In the genomic region with DNA sequence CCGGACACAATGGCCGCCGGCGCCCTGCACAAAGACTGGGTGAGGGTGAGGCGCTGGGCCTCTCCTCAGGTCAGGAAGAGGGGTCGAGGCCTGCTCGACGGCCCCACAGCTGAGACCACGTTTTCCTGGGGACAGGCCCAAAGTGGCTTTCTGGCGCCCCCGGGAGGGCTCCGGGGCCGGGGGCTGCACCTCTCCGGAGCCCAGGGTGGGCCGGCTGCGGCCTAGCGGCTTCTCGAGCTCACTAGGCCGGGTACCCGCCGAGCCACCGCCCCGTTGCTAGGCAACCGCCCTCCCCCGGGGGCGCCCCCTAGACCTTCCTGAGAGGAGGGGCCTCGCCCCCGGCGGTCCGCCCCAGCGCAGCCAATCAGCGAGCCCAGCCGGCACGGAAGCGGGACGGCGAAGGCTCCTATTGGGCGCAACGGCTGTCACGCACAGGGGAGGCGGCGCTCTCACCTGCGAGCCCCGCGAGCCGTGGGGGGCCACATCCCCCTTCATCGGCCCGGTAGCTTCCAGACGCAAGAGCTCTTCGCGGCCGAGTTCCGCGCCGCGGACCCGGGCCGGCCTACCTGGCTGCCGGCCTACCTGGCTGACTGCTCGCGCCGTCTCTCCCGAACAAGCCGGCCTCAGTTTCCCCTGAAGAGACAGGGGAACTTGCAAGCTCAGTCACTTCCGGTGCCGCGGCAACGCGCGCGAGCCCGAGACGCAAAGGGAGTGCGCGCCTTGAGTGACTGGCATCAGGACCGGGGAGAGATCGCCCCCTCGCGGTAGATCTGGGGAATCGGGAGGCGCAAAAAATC, we compare ENCODE assay signal across 8 cellular contexts. TPM values are rescaled to one million over a fixed set of nuclear protein-coding genes. Genes with fewer than 3 reads are reported as not detected.
A peak's percentile ranks its signal among the peaks of the same experiment; 100 is the strongest.
DNase-seq lines count a peak whose midpoint lies in the region; ATAC-seq, FAIRE-seq and TF ChIP-seq lines count a peak whose summit lies in the region.

No MANE protein-coding gene starts in this region.

- no peaks in the 10 kb centered on the region for H3K27me3 ChIP-seq in heart right ventricle

- WGBS in adipose tissue, 3 donors = 0 to 1% (median 0%) methylated on average over 65 to 81 of the region's 81 CpGs
- 0 to 1% methylated on average over 75 to 79 of the region's 81 CpGs for WGBS in heart right ventricle, 2 donors

- TF ChIP-seq POLR2A in GM12891 (IDR thresholded peaks at IDR 0.05; ENCODE audit: low read depth, low read length) = peak; percentile 64

- H3K9me3 Mint-ChIP-seq in progenitor cell of endocrine pancreas (ENCODE audit: low read depth) = no peaks in the 10 kb centered on the region

- peak overlapping the region; percentile 64 to 93 (median 81) for H3K4me3 ChIP-seq in heart right ventricle

- no peaks in the 10 kb centered on the region for H3K27me3 Mint-ChIP-seq in progenitor cell of endocrine pancreas

- H3K27ac Mint-ChIP-seq in progenitor cell of endocrine pancreas = peak overlapping the region; percentile 97

- peak; percentile 89 to 95 (median 92) for TF ChIP-seq CTCF in heart right ventricle (IDR thresholded peaks at IDR 0.05)
- peak; percentile 100 for TF ChIP-seq CTCF in progenitor cell of endocrine pancreas (IDR thresholded peaks at IDR 0.05; ENCODE audit: unreplicated experiment)

- H3K27ac ChIP-seq in adipose tissue (ENCODE audit: low read depth, low read length) (peak overlapping the region; percentile 96), heart right ventricle (peak overlapping the region; percentile 96 to 100 (median 99))

- peak overlapping the region; percentile 82 for H3K4me3 Mint-ChIP-seq in progenitor cell of endocrine pancreas (ENCODE audit: low read depth)

- DNase-seq in GM12891 (ENCODE audit: insufficient read length, low spot score) = peak; percentile 98
- DNase-seq in NCI-H1417 (lab: John Stamatoyannopoulos, UW) = peak; percentile 98 to 100 (median 99)
- DNase-seq in SW 1271 (lab: John Stamatoyannopoulos, UW) = peak; percentile 98
- peak; percentile 98 to 99 for DNase-seq in heart right ventricle
- peak; percentile 100 for DNase-seq in progenitor cell of endocrine pancreas (ENCODE audit: low spot score, unreplicated experiment)
- peak; percentile 98 for DNase-seq in ureter (ENCODE audit: low spot score)

- H3K9me3 ChIP-seq in heart right ventricle = no peaks in the 10 kb centered on the region

- intact Hi-C loops in heart right ventricle (cut with DNase I) = loop anchor here (1.0 to 10.0 kb wide), 11 partner anchors 11 to 161 kb away; no protein-coding TSS in a partner anchor

- H3K36me3 Mint-ChIP-seq in progenitor cell of endocrine pancreas (ENCODE audit: insufficient read depth) = peaks cover 7% of the 10 kb centered on the region

- FAIRE-seq in GM12891 (lab: Jason Lieb, UNC) = peak; percentile 85

- H3K4me1 ChIP-seq in heart right ventricle = peaks cover 7 to 40% (median 27%) of the 10 kb centered on the region in 9 donors

- ATAC-seq in HG02798 (IDR thresholded peaks at IDR 0.05; ENCODE audit: poor library complexity, unreplicated experiment) (peak; percentile 92), heart right ventricle (peak; percentile 95 to 98 (median 96))

- H3K36me3 ChIP-seq in heart right ventricle = peaks cover 0 to 25% (median 0%) of the 10 kb centered on the region in 9 donors

- peaks cover 41% of the 10 kb centered on the region for H3K4me1 Mint-ChIP-seq in progenitor cell of endocrine pancreas (ENCODE audit: low read depth)

TF ChIP-seq in GM12891, 5 proteins besides CTCF, POLR2A, EP300 and RAD21:
- peak; percentile 75; the same call in 1 of the 2 replicates for TF ChIP-seq POU2F2 (IDR thresholded peaks at IDR 0.05; ENCODE audit: low read depth, low read length)
- TF ChIP-seq PAX5 (IDR thresholded peaks at IDR 0.05; ENCODE audit: insufficient read depth, low read length, severe bottlenecking) = no peak
- TF ChIP-seq POLR2AphosphoS5 (IDR thresholded peaks at IDR 0.05; ENCODE audit: low read depth, low read length) = no peak
- peak; percentile 59; the same call in 1 of the 2 replicates for TF ChIP-seq TAF1 (IDR thresholded peaks at IDR 0.05; ENCODE audit: low read depth, low read length)
- peak; percentile 43; the same call in 1 of the 2 replicates for TF ChIP-seq SPI1 (IDR thresholded peaks at IDR 0.05; ENCODE audit: low read depth, low read length)

RNA-seq across cellular contexts. Expression of a gene that starts 0.8 kb away (rescaled TPM):
- polyA plus RNA-seq in GM12891 (2012; ENCODE audit: low read depth, missing spikeins) = 40.2 TPM
- polyA plus RNA-seq in adipose tissue (10 to 100 TPM; 30.8 to 64.4 (median 63.7) TPM), heart right ventricle (100 to 1,000 TPM in 1 of 2 donors, 10 to 100 TPM in 1; 35.2 to 128 TPM)
- total RNA-seq in heart right ventricle (10 to 100 TPM; 34.7 to 97.4 (median 45.9) TPM), progenitor cell of endocrine pancreas (130 and 136 TPM in 2 replicates), ureter (91.4 TPM)

RNA-seq across cellular contexts. Expression of a gene that starts 15.6 kb away (rescaled TPM):
- 52.8 TPM for polyA plus RNA-seq in GM12891 (2012; ENCODE audit: low read depth, missing spikeins)
- polyA plus RNA-seq in adipose tissue (under 1 TPM; 0.33 to 0.90 (median 0.56) TPM), heart right ventricle (under 1 TPM; 0.29 to 0.72 TPM)
- total RNA-seq in heart right ventricle (1 to 10 TPM in 4 of 10 donors, under 1 TPM in 6; 0.17 to 9.6 (median 0.85) TPM), progenitor cell of endocrine pancreas (71.9 and 77.0 TPM in 2 replicates), ureter (0.81 TPM)

Comparison
In these comparisons a context has a peak if more than half of its experiments do, and no peak if none do; other contexts are left out.
1. Peak in every context shown above with its lines: DNase-seq, ATAC-seq, H3K4me3 ChIP-seq and H3K27ac ChIP-seq.